ENCODE assay signal across 12 cellular contexts in the genomic region with DNA sequence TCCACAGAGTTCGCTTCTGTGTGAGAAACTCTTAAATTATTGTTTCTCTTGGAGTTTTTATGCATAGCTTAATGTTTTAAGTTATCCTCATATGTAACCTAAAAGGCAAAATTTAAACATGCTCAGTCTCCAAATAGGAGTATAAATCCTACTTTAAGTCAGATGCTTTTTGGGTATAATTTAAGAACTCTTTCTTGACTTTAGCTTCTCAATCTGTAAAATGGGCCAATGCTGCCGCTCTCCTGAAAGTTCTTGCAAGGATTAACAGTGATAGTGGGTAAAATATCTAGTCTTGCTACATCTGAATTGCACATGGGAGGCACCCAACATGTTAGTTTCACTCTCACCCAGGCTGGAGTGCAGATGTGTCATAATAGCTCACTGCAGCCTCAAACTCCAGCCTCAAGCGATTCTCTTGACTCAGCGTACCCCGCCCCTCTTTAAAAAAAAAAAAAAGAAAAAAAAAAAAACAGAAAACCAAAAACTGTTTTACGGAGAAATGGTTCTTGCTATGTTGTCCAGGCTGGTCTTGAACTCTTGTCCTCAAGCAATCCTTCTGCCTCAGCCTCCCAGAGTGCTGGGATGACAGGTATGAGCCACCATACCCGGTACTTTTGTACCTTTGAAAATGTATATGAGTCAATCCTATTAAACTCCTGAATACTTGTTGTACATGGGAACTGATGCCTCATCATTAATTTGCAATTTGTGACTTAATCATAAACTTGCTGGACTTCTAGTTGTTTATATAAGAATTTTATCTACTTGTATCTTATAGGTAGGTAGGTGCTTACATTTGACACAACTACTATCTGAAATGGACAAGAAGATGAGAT. TPM values are rescaled to one million over a fixed set of nuclear protein-coding genes. Genes with fewer than 3 reads are reported as not detected.
DNase-seq lines count a peak whose midpoint lies in the region; FAIRE-seq and TF ChIP-seq lines count a peak whose summit lies in the region.
"Had no signal": no experiment of that assay in that cellular context is flagged by ENCODE, and none has a peak within 500 bp of the region (broad histone marks: within the 10 kb centered on the region; RNA-seq: fewer than 3 reads in every experiment).

No MANE protein-coding gene starts in this region.

- FAIRE-seq in small intestine (lab: Jason Lieb, UNC), result no peak

- H3K9me3 ChIP-seq in neutrophil, result no peaks in the 10 kb centered on the region
- H3K9me3 ChIP-seq in small intestine (ENCODE audit: control insufficient read depth, low read depth), result no peaks in the 10 kb centered on the region
- H3K9me3 ChIP-seq: sigmoid colon, tibial nerve had no signal

- H3K36me3 ChIP-seq in neutrophil (no peaks in the 10 kb centered on the region), small intestine (ENCODE audit: control insufficient read depth in 2 of 2, insufficient read depth in 2 of 2, low read length in 2 of 2) (no peaks in the 10 kb centered on the region)
- H3K36me3 ChIP-seq: sigmoid colon, tibial nerve had no signal

- H3K27me3 ChIP-seq in neutrophil (no peaks in the 10 kb centered on the region), small intestine (ENCODE audit: control insufficient read depth in 2 of 2, insufficient read depth in 2 of 2, low read length in 2 of 2) (no peaks in the 10 kb centered on the region)
- H3K27me3 ChIP-seq: sigmoid colon, tibial nerve had no signal

- peaks cover 19 to 20% of the 10 kb centered on the region in 2 experiments for H3K4me1 ChIP-seq in neutrophil (ENCODE audit: control insufficient read depth in 1 of 2, insufficient read depth in 1 of 2, low read depth in 1 of 2, low read length in 1 of 2)
- H3K4me1 ChIP-seq in small intestine (ENCODE audit: control insufficient read depth in 2 of 2, insufficient read depth in 1 of 2, low read depth in 1 of 2, low read length in 1 of 2), result peaks cover 0 to 2% of the 10 kb centered on the region in 2 donors

- H3K27ac ChIP-seq in neutrophil, result peak overlapping the region; percentile 85
- no peak overlapping the region for H3K27ac ChIP-seq in small intestine (ENCODE audit: low read depth in 1 of 2, low read length in 1 of 2)

- DNase-seq in EH (ENCODE audit: low read depth), result peak; percentile 53
- peak; percentile 79 for DNase-seq in RPMI8226
- peak; percentile 40 for DNase-seq in amniotic epithelial cell (ENCODE audit: low read depth)
- DNase-seq in NCI-H1417 (lab: John Stamatoyannopoulos, UW), result no peak
- DNase-seq in GDM1 (lab: John Stamatoyannopoulos, UW), result no peak
- DNase-seq in small intestine, result no peak
- no peak for DNase-seq in D341Med (ENCODE audit: low spot score)
- DNase-seq: DMS79, NCI-H2171, sigmoid colon had no signal

- H3K4me3 ChIP-seq in neutrophil (ENCODE audit: low read depth in 1 of 2, low read length in 1 of 2), result peak overlapping the region in 1 of 2 experiments; percentile 87
- no peak overlapping the region for H3K4me3 ChIP-seq in small intestine (ENCODE audit: low read depth in 1 of 2, low read length in 2 of 2)

- no peak for TF ChIP-seq CTCF in neutrophil (IDR thresholded peaks at IDR 0.05)

- WGBS in small intestine, 3 donors, result 76 to 86% (median 80%) methylated on average over 7 of the region's 7 CpGs

RNA-seq across cellular contexts. Expression of a gene that starts 1.8 kb away (rescaled TPM):
- 1 to 10 TPM in 2 of 3 donors, under 1 TPM in 1; 0.78 to 2.2 (median 1.1) TPM for polyA plus RNA-seq in small intestine

RNA-seq across cellular contexts. Expression of a gene that starts 2.1 kb away (rescaled TPM):
- polyA plus RNA-seq in small intestine, result under 1 TPM; 0.27 to 0.45 (median 0.42) TPM

Comparison
In these comparisons a context has a peak if more than half of its experiments do, and no peak if none do; other contexts are left out.
1. DNase-seq: peak in EH (single experiment), RPMI8226 (single experiment) and amniotic epithelial cell (single experiment); none in NCI-H1417 (0 of 3), GDM1 (single experiment), small intestine (single experiment) and D341Med (single experiment).